21 cellular contexts compared by ENCODE assay signal in genomic region chr2:41994661-41995060, GRCh38. TPM values are rescaled to one million over a fixed set of nuclear protein-coding genes. Genes with fewer than 3 reads are reported as not detected.
"Had no signal": no experiment of that assay in that cellular context is flagged by ENCODE, and none has a peak within 500 bp of the region (broad histone marks: within the 10 kb centered on the region; RNA-seq: fewer than 3 reads in every experiment).

No MANE protein-coding gene starts in this region.

- H3K27ac ChIP-seq: foreskin keratinocyte, gastroesophageal sphincter, heart right ventricle, lower lobe of right lung, neutrophil, pancreas, skin epidermis, spleen, thoracic aorta, tibial nerve, upper lobe of left lung had no signal

- H3K4me1 Mint-ChIP-seq: memory B cell; naive thymus-derived CD8-positive, alpha-beta T cell; stimulated activated naive B cell treated with anti-CD40 and anti-IgM and Interleukin-4, amounts not matched to agents 10 μg/mL and 1 μg/mL and 100 μg/mL, for 72 hours had no signal

- H3K4me3 Mint-ChIP-seq: effector memory CD8-positive, alpha-beta T cell; memory B cell; naive thymus-derived CD8-positive, alpha-beta T cell; stimulated activated naive B cell treated with anti-CD40 and anti-IgM and Interleukin-4, amounts not matched to agents 10 μg/mL and 1 μg/mL and 100 μg/mL, for 72 hours; stimulated activated naive CD8-positive, alpha-beta T cell treated with anti-CD3 and anti-CD28 coated beads, Interleukin-15, Interleukin-2, amounts not matched to agents 100 ng/mL and 50 ng/mL, for 24 hours had no signal

- H3K36me3 Mint-ChIP-seq: memory B cell; naive thymus-derived CD8-positive, alpha-beta T cell; stimulated activated naive B cell treated with anti-CD40 and anti-IgM and Interleukin-4, amounts not matched to agents 10 μg/mL and 1 μg/mL and 100 μg/mL, for 72 hours had no signal

- H3K4me3 ChIP-seq: gastroesophageal sphincter, heart right ventricle, lower lobe of right lung, pancreas, skin epidermis, spleen, thoracic aorta, tibial nerve, upper lobe of left lung had no signal

- ATAC-seq: effector memory CD8-positive, alpha-beta T cell; left ventricle myocardium superior; naive thymus-derived CD8-positive, alpha-beta T cell; stimulated activated naive B cell treated with anti-CD40 and anti-IgM and Interleukin-4, amounts not matched to agents 10 μg/mL and 1 μg/mL and 100 μg/mL, for 72 hours had no signal

- H3K9me3 ChIP-seq: gastroesophageal sphincter, heart right ventricle, lower lobe of right lung, neutrophil, pancreas, spleen, thoracic aorta, tibial nerve, upper lobe of left lung had no signal

- H3K9me3 Mint-ChIP-seq: effector memory CD8-positive, alpha-beta T cell; stimulated activated naive CD8-positive, alpha-beta T cell treated with anti-CD3 and anti-CD28 coated beads, Interleukin-15, Interleukin-2, amounts not matched to agents 100 ng/mL and 50 ng/mL, for 24 hours had no signal

- H3K27ac Mint-ChIP-seq: effector memory CD8-positive, alpha-beta T cell; memory B cell; stimulated activated naive B cell treated with anti-CD40 and anti-IgM and Interleukin-4, amounts not matched to agents 10 μg/mL and 1 μg/mL and 100 μg/mL, for 72 hours; stimulated activated naive CD8-positive, alpha-beta T cell treated with anti-CD3 and anti-CD28 coated beads, Interleukin-15, Interleukin-2, amounts not matched to agents 100 ng/mL and 50 ng/mL, for 24 hours had no signal

- H3K27me3 ChIP-seq: gastroesophageal sphincter, heart right ventricle, neutrophil, pancreas, spleen, tibial nerve, upper lobe of left lung had no signal

- DNase-seq: cortex of kidney; effector memory CD8-positive, alpha-beta T cell; heart right ventricle; hippocampal formation; kidney glomerular epithelial cell; left ventricle myocardium superior; lower lobe of right lung; naive thymus-derived CD8-positive, alpha-beta T cell; pancreas; retina; spleen; stimulated activated naive B cell treated with anti-CD40 and anti-IgM and Interleukin-4, amounts not matched to agents 10 μg/mL and 1 μg/mL and 100 μg/mL, for 72 hours had no signal

- H3K36me3 ChIP-seq: gastroesophageal sphincter, heart right ventricle, lower lobe of right lung, neutrophil, pancreas, spleen, thoracic aorta, tibial nerve, upper lobe of left lung had no signal

- H3K4me1 ChIP-seq: foreskin keratinocyte, lower lobe of right lung, pancreas had no signal

RNA-seq across cellular contexts. Expression of gene PKDCC, which starts 53.2 kb away (rescaled TPM):
- total RNA-seq: foreskin keratinocyte; naive thymus-derived CD8-positive, alpha-beta T cell had no signal
- polyA plus RNA-seq: naive thymus-derived CD8-positive, alpha-beta T cell had no signal
